ENCODE assay signal across 14 cellular contexts in genomic region chr10:17452060-17452894, GRCh38. TPM values are rescaled to one million over a fixed set of nuclear protein-coding genes. Genes with fewer than 3 reads are reported as not detected.
DNase-seq lines count a peak whose midpoint lies in the region; ATAC-seq and TF ChIP-seq lines count a peak whose summit lies in the region.
"Had no signal": no experiment of that assay in that cellular context is flagged by ENCODE, and none has a peak within 500 bp of the region (broad histone marks: within the 10 kb centered on the region; RNA-seq: fewer than 3 reads in every experiment).

No MANE protein-coding gene starts in this region.

- peak overlapping the region; percentile 26 for H3K4me3 Mint-ChIP-seq in activated naive CD4-positive, alpha-beta T cell treated with anti-CD3 and anti-CD28 coated beads for 36 hours
- H3K4me3 Mint-ChIP-seq in central memory CD8-positive, alpha-beta T cell = peak overlapping the region; percentile 89
- H3K4me3 Mint-ChIP-seq: memory B cell had no signal

- H3K9me3 ChIP-seq in OCI-LY3 (ENCODE audit: insufficient read depth, low read length) (no peaks in the 10 kb centered on the region), osteoblast (ENCODE audit: low read depth, low read length) (peaks cover 12% of the 10 kb centered on the region)

- peaks cover 9% of the 10 kb centered on the region for H3K36me3 Mint-ChIP-seq in activated naive CD4-positive, alpha-beta T cell treated with anti-CD3 and anti-CD28 coated beads for 36 hours (ENCODE audit: low read depth)
- H3K36me3 Mint-ChIP-seq in central memory CD8-positive, alpha-beta T cell (ENCODE audit: insufficient read depth) = peaks cover 16% of the 10 kb centered on the region
- H3K36me3 Mint-ChIP-seq: memory B cell had no signal

- H4K20me1 ChIP-seq in OCI-LY3 (ENCODE audit: insufficient read depth, low read length) = no peaks in the 10 kb centered on the region
- no peaks in the 10 kb centered on the region for H4K20me1 ChIP-seq in osteoblast (ENCODE audit: insufficient read depth, low read length)

- no peak for ATAC-seq in central memory CD8-positive, alpha-beta T cell (replicated peaks; ENCODE audit: extremely low read depth, poor library complexity, severe bottlenecking)

- DNase-seq in activated naive CD4-positive, alpha-beta T cell treated with anti-CD3 and anti-CD28 coated beads for 36 hours = no peak
- DNase-seq in activated naive CD4-positive, alpha-beta T cell treated with Interleukin-2 at 50 U/mL for 16 hours = no peak
- no peak for DNase-seq in central memory CD8-positive, alpha-beta T cell (ENCODE audit: low spot score in 2 of 2)
- DNase-seq in osteoblast (ENCODE audit: insufficient read length, low spot score, missing footprints) (peak; percentile 42), inferior parietal cortex (ENCODE audit: extremely low spot score) (no peak), HuH-7 (ENCODE audit: low spot score) (no peak), COR-L47 (lab: John Stamatoyannopoulos, UW) (no peak)
- DNase-seq: ACHN; NCI-H226; stimulated activated CD4-positive, alpha-beta T cell treated with anti-CD3 and anti-CD28 coated beads, Interleukin-12 subunit alpha, Interleukin-12 subunit beta, amount 100 ng/mL, for 4 hours had no signal

- H2AFZ ChIP-seq in OCI-LY3 (ENCODE audit: low read depth, low read length) = no peak overlapping the region
- H2AFZ ChIP-seq in osteoblast (ENCODE audit: low read length) = no peak overlapping the region
- H2AFZ ChIP-seq: parathyroid adenoma had no signal

- intact Hi-C loops in activated naive CD4-positive, alpha-beta T cell treated with anti-CD3 and anti-CD28 coated beads for 36 hours (cut with micrococcal nuclease) = no loop called here

- H3K27ac Mint-ChIP-seq in activated naive CD4-positive, alpha-beta T cell treated with anti-CD3 and anti-CD28 coated beads for 36 hours = no peak overlapping the region
- H3K27ac Mint-ChIP-seq in central memory CD8-positive, alpha-beta T cell (ENCODE audit: low read depth) = peak overlapping the region; percentile 86
- H3K27ac Mint-ChIP-seq: memory B cell had no signal

- H3K4me3 ChIP-seq in OCI-LY3 (ENCODE audit: low read length) = no peak overlapping the region
- H3K4me3 ChIP-seq in osteoblast (ENCODE audit: insufficient read depth, low read length) = no peak overlapping the region

- peaks cover 17% of the 10 kb centered on the region for H3K4me1 Mint-ChIP-seq in activated naive CD4-positive, alpha-beta T cell treated with anti-CD3 and anti-CD28 coated beads for 36 hours (ENCODE audit: low read depth)
- peaks cover 26% of the 10 kb centered on the region for H3K4me1 Mint-ChIP-seq in central memory CD8-positive, alpha-beta T cell
- H3K4me1 Mint-ChIP-seq: memory B cell had no signal

- peaks cover 10% of the 10 kb centered on the region for H3K27me3 Mint-ChIP-seq in activated naive CD4-positive, alpha-beta T cell treated with anti-CD3 and anti-CD28 coated beads for 36 hours (ENCODE audit: low read depth)
- no peaks in the 10 kb centered on the region for H3K27me3 Mint-ChIP-seq in central memory CD8-positive, alpha-beta T cell

- H3K27ac ChIP-seq in OCI-LY3 (ENCODE audit: low read length) = no peak overlapping the region
- H3K27ac ChIP-seq in osteoblast (ENCODE audit: low read depth, low read length) = no peak overlapping the region
- H3K27ac ChIP-seq: parathyroid adenoma had no signal

- no peaks in the 10 kb centered on the region for H3K36me3 ChIP-seq in OCI-LY3 (replicated peaks; ENCODE audit: low read depth, low read length)
- no peaks in the 10 kb centered on the region for H3K36me3 ChIP-seq in osteoblast (ENCODE audit: insufficient read depth, low read length)

- no peaks in the 10 kb centered on the region for H3K4me1 ChIP-seq in OCI-LY3 (ENCODE audit: low read length)
- peaks cover 5% of the 10 kb centered on the region for H3K4me1 ChIP-seq in osteoblast (ENCODE audit: insufficient read depth, low read length)
- H3K4me1 ChIP-seq: parathyroid adenoma had no signal

- peaks cover 15% of the 10 kb centered on the region for H3K9me3 Mint-ChIP-seq in activated naive CD4-positive, alpha-beta T cell treated with anti-CD3 and anti-CD28 coated beads for 36 hours
- H3K9me3 Mint-ChIP-seq in central memory CD8-positive, alpha-beta T cell = peaks cover 4% of the 10 kb centered on the region

- H3K79me2 ChIP-seq in OCI-LY3 (ENCODE audit: low read length) (no peaks in the 10 kb centered on the region), osteoblast (ENCODE audit: insufficient read depth, low read length) (no peaks in the 10 kb centered on the region)
- H3K79me2 ChIP-seq: parathyroid adenoma had no signal

- H3K4me2 ChIP-seq in OCI-LY3 (ENCODE audit: low read length) (peak overlapping the region; percentile 28; the same call in 1 of the 2 replicates), osteoblast (ENCODE audit: insufficient read depth, low read length) (no peak overlapping the region)

- TF ChIP-seq CTCF in OCI-LY3 (IDR thresholded peaks at IDR 0.05; ENCODE audit: low read depth, low read length) (no peak), osteoblast (IDR thresholded peaks at IDR 0.05; ENCODE audit: extremely low read depth, low read depth, low read length) (no peak)

- CTCF ChIA-PET in activated naive CD4-positive, alpha-beta T cell treated with anti-CD3 and anti-CD28 coated beads for 36 hours (lab: Charles Lee) = interaction anchor here (0.6 to 0.7 kb wide), 3 partner anchors 28 to 768 kb away, joined by 3 read pairs; no protein-coding TSS in a partner anchor

- no peak overlapping the region for H3K9ac ChIP-seq in OCI-LY3 (ENCODE audit: low read length)
- H3K9ac ChIP-seq: parathyroid adenoma had no signal

- H3K27me3 ChIP-seq in OCI-LY3 (ENCODE audit: low read depth, low read length) (no peaks in the 10 kb centered on the region), osteoblast (ENCODE audit: insufficient read depth, low read length) (peaks cover 21% of the 10 kb centered on the region)

RNA-seq across cellular contexts. Expression of gene ST8SIA6, which starts 2.1 kb away (rescaled TPM):
- not detected for total RNA-seq in activated naive CD4-positive, alpha-beta T cell treated with anti-CD3 and anti-CD28 coated beads for 36 hours
- 0.36 and 0.88 TPM in 2 replicates for total RNA-seq in osteoblast
- total RNA-seq: OCI-LY7 had no signal
